12 cellular contexts compared by ENCODE assay signal in genomic region chr5:60538955-60539866, GRCh38.
A peak's percentile ranks its signal among the peaks of the same experiment; 100 is the strongest.
DNase-seq lines count a peak whose midpoint lies in the region; ATAC-seq, FAIRE-seq and TF ChIP-seq lines count a peak whose summit lies in the region.
"Had no signal": no experiment of that assay in that cellular context is flagged by ENCODE, and none has a peak within 500 bp of the region (broad histone marks: within the 10 kb centered on the region; RNA-seq: fewer than 3 reads in every experiment).

No MANE protein-coding gene starts in this region.

- no peaks in the 10 kb centered on the region for H3K27me3 Mint-ChIP-seq in mesothelial cell of epicardium (ENCODE audit: low read depth)

- H3K4me1 Mint-ChIP-seq in mesothelial cell of epicardium, result peaks cover 47% of the 10 kb centered on the region

- H3K4me3 ChIP-seq in choroid plexus epithelial cell (ENCODE audit: low read depth, low read length) (no peak overlapping the region), coronary artery (no peak overlapping the region)

- no peaks in the 10 kb centered on the region for H3K36me3 Mint-ChIP-seq in mesothelial cell of epicardium

- FAIRE-seq in G401.6 (lab: Jason Lieb, UNC), result peak; percentile 3

- peak overlapping the region in 1 of 2 donors; percentile 38 for H3K27ac ChIP-seq in coronary artery

- peaks cover 6% of the 10 kb centered on the region for H3K9me3 Mint-ChIP-seq in mesothelial cell of epicardium

- DNase-seq in NOMO-1 (lab: John Stamatoyannopoulos, UW; ENCODE audit: unreplicated experiment in 2 of 2) (peak; percentile 58 to 84), choroid plexus epithelial cell (ENCODE audit: low read depth) (peak; percentile 67), mesothelial cell of epicardium (ENCODE audit: low spot score in 2 of 2, unreplicated experiment in 2 of 2) (no peak), coronary artery (ENCODE audit: low spot score) (no peak), NCI-H510A treated with DMSO at 0.1 percent for 48 hours (lab: John Stamatoyannopoulos, UW) (no peak), NCI-H2029 (lab: John Stamatoyannopoulos, UW) (no peak)
- DNase-seq: activated T-cell treated with anti-CD3 and anti-CD28 coated beads for 4 hours; amygdala; posterior cingulate gyrus; stimulated activated CD4-positive, alpha-beta T cell treated with anti-CD3 and anti-CD28 coated beads, Interleukin-2, amount 100 ng/mL, for 24 hours had no signal

- TF ChIP-seq CTCF in choroid plexus epithelial cell (conservative IDR thresholded peaks at IDR 0.05; ENCODE audit: low read depth, low read length) (no peak), mesothelial cell of epicardium (IDR thresholded peaks at IDR 0.05; ENCODE audit: unreplicated experiment) (no peak), coronary artery (IDR thresholded peaks at IDR 0.05) (no peak)

- no peak overlapping the region for H3K4me3 Mint-ChIP-seq in mesothelial cell of epicardium

- peak overlapping the region; percentile 17 for H3K27ac Mint-ChIP-seq in mesothelial cell of epicardium

- ATAC-seq in GM21723 (IDR thresholded peaks at IDR 0.05; ENCODE audit: unreplicated experiment), result no peak

Comparison
In these comparisons a context has a peak if more than half of its experiments do, and no peak if none do; other contexts are left out.
1. DNase-seq: peak in NOMO-1 (2 of 2) and choroid plexus epithelial cell (single experiment); none in mesothelial cell of epicardium (0 of 2), coronary artery (single experiment), NCI-H510A treated with DMSO at 0.1 percent for 48 hours (single experiment) and NCI-H2029 (single experiment).